In genomic region chr10:81007872-81008271, GRCh38 we compare ENCODE assay signal across 7 cellular contexts.
"Had no signal": no experiment of that assay in that cellular context is flagged by ENCODE, and none has a peak within 500 bp of the region (broad histone marks: within the 10 kb centered on the region; RNA-seq: fewer than 3 reads in every experiment).

No MANE protein-coding gene starts in this region.

- DNase-seq: GDM1, GF-D8 had no signal

- H3K4me3 ChIP-seq: GM12878 had no signal

- FAIRE-seq: G401.6, GM12878, GM12891, GM18507, GM19239 had no signal
